Comparison of ENCODE assay signal across 13 cellular contexts in the genomic region with DNA sequence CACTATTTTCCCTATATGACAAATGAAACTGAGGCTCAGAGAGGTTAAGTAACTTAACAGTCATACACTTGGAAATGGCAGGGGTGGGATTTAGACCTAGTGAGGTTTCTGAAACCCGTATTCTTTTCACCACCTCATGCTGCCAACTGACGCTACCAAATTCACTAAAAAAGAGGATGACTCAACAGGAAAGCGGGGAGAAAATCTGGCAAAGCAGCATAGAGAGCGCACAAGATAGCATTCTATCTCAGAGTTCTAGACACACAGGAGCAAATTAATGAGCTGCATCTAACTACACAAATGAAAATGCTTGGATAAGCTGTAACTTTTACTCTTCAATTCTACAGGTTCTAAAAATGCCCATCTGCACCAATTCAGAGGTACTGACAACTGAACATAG.
DNase-seq lines count a peak whose midpoint lies in the region; ATAC-seq, FAIRE-seq and TF ChIP-seq lines count a peak whose summit lies in the region.
"Had no signal": no experiment of that assay in that cellular context is flagged by ENCODE, and none has a peak within 500 bp of the region (broad histone marks: within the 10 kb centered on the region; RNA-seq: fewer than 3 reads in every experiment).

No MANE protein-coding gene starts in this region.

- H3K27me3 ChIP-seq in stomach smooth muscle (ENCODE audit: control insufficient read depth in 1 of 2, insufficient read depth in 2 of 2, low read length in 2 of 2) (no peaks in the 10 kb centered on the region), body of pancreas (no peaks in the 10 kb centered on the region)
- H3K27me3 ChIP-seq: SJCRH30 had no signal

- peak; percentile 87 for FAIRE-seq in H54 (lab: Jason Lieb, UNC)
- FAIRE-seq: endometrium had no signal

- DNase-seq in H54 (ENCODE audit: insufficient read length, low spot score) (no peak), astrocyte of the hippocampus (ENCODE audit: low read depth, low spot score) (peak; percentile 75), left ventricle myocardium superior (no peak), DMS153 treated with DMSO at 0.1 percent for 48 hours (lab: John Stamatoyannopoulos, UW; ENCODE audit: unreplicated experiment) (no peak), NCI-H2081 (lab: John Stamatoyannopoulos, UW) (no peak), body of pancreas (no peak)
- DNase-seq: activated CD8-positive, alpha-beta T cell treated with anti-CD3 and anti-CD28 coated beads, Interleukin-2, amount 10 ng/mL, durations not matched to agents 7 days and 5 days; DND-41; SJCRH30 had no signal

- H3K27ac ChIP-seq in stomach smooth muscle (ENCODE audit: low read length) (peak overlapping the region; percentile 93), body of pancreas (no peak overlapping the region)
- H3K27ac ChIP-seq: SJCRH30 had no signal

- no peak for TF ChIP-seq POLR2A in H54 (IDR thresholded peaks at IDR 0.05; ENCODE audit: low read depth, low read length)
- TF ChIP-seq POLR2A in body of pancreas (IDR thresholded peaks at IDR 0.05) = no peak

- TF ChIP-seq CTCF in body of pancreas (IDR thresholded peaks at IDR 0.05) = no peak

- H3K4me3 ChIP-seq in stomach smooth muscle (ENCODE audit: low read length in 2 of 2) (peak overlapping the region; percentile 85 to 87), body of pancreas (no peak overlapping the region)
- H3K4me3 ChIP-seq: SJCRH30 had no signal

- H3K36me3 ChIP-seq in stomach smooth muscle (ENCODE audit: control insufficient read depth in 2 of 2, insufficient read depth in 2 of 2, low read length in 2 of 2) (no peaks in the 10 kb centered on the region), body of pancreas (replicated peaks in 1 of 2; ENCODE audit: insufficient read depth in 1 of 2, low read depth in 2 of 2) (no peaks in the 10 kb centered on the region)
- H3K36me3 ChIP-seq: SJCRH30 had no signal

- H3K4me1 ChIP-seq in stomach smooth muscle (ENCODE audit: control insufficient read depth, insufficient read depth, low read length) (peaks cover 19% of the 10 kb centered on the region), body of pancreas (peaks cover 10% of the 10 kb centered on the region)

- H3K9me3 ChIP-seq in stomach smooth muscle (ENCODE audit: control insufficient read depth in 2 of 2, low read length in 2 of 2) (no peaks in the 10 kb centered on the region), body of pancreas (no peaks in the 10 kb centered on the region)
- H3K9me3 ChIP-seq: SJCRH30 had no signal

- H3K9ac ChIP-seq in stomach smooth muscle (ENCODE audit: low read length in 2 of 2) = peak overlapping the region in 1 of 2 donors; percentile 86

- 57 to 75% methylated on average over 4 of the region's 4 CpGs for WGBS in body of pancreas, 2 donors

- intact Hi-C loops in left ventricle myocardium superior (cut with micrococcal nuclease) = no loop called here
- intact Hi-C loops in body of pancreas (cut with DNase I) = no loop called here

- ATAC-seq in left ventricle myocardium superior (peak; percentile 15), body of pancreas (no peak), HG02623 (IDR thresholded peaks at IDR 0.05; ENCODE audit: unreplicated experiment) (no peak)
- ATAC-seq: activated CD8-positive, alpha-beta T cell treated with anti-CD3 and anti-CD28 coated beads, Interleukin-2, amount 10 ng/mL, durations not matched to agents 7 days and 5 days; activated naive CD4-positive, alpha-beta T cell treated with anti-CD3 and anti-CD28 coated beads, Interleukin-2, amount 50 U/mL, for 72 hours had no signal

Comparison
In these comparisons a context has a peak if more than half of its experiments do, and no peak if none do; other contexts are left out.
1. H3K4me3 ChIP-seq: peak in stomach smooth muscle (2 of 2); none in body of pancreas (0 of 2).